In genomic region chr1:232764458-232765231, GRCh38 we compare ENCODE assay signal across 1 cellular context.
TF ChIP-seq lines count a peak whose summit lies in the region.

No MANE protein-coding gene starts in this region.

TF ChIP-seq in HEK293, 187 proteins besides CTCF, POLR2A, EP300 and RAD21 (continued from another document):
- TF ChIP-seq ZNF121 (tag by site-specific recombination; IDR thresholded peaks at IDR 0.05) (no peak), ZBTB44 (tag by site-specific recombination; IDR thresholded peaks at IDR 0.05) (0 out of 2 replicates have a peak, but pooled peaks have one; percentile 43), ZNF843 (tag by site-specific recombination; IDR thresholded peaks at IDR 0.05) (peak; percentile 66), KLF16 (tag by site-specific recombination; IDR thresholded peaks at IDR 0.05) (peak; percentile 38; the same call in 1 of the 2 replicates), YY1 (tag by site-specific recombination; IDR thresholded peaks at IDR 0.05) (0 out of 2 replicates have a peak, but pooled peaks have one; percentile 28), GFI1B (tag by site-specific recombination; IDR thresholded peaks at IDR 0.05) (no peak), OSR2 (tag by site-specific recombination; IDR thresholded peaks at IDR 0.05) (0 out of 2 replicates have a peak, but pooled peaks have one; percentile 5), ZBTB48 (tag by site-specific recombination; IDR thresholded peaks at IDR 0.05) (peak; percentile 54; the same call in 1 of the 2 replicates), ZNF423 (tag by site-specific recombination; IDR thresholded peaks at IDR 0.05) (0 out of 2 replicates have a peak, but pooled peaks have one; percentile 7), ZSCAN23 (tag by site-specific recombination; IDR thresholded peaks at IDR 0.05) (no peak), TRIM28 (IDR thresholded peaks at IDR 0.05; ENCODE audit: borderline replicate concordance, low read length) (peak; percentile 84), ZNF692 (tag by site-specific recombination; IDR thresholded peaks at IDR 0.05) (peak; percentile 41; the same call in 1 of the 2 replicates), ZNF518A (tag by site-specific recombination; conservative IDR thresholded peaks at IDR 0.05; ENCODE audit: low read depth) (peak; percentile 13; the same call in 1 of the 2 replicates)
- TF ChIP-seq, protein P1, sequence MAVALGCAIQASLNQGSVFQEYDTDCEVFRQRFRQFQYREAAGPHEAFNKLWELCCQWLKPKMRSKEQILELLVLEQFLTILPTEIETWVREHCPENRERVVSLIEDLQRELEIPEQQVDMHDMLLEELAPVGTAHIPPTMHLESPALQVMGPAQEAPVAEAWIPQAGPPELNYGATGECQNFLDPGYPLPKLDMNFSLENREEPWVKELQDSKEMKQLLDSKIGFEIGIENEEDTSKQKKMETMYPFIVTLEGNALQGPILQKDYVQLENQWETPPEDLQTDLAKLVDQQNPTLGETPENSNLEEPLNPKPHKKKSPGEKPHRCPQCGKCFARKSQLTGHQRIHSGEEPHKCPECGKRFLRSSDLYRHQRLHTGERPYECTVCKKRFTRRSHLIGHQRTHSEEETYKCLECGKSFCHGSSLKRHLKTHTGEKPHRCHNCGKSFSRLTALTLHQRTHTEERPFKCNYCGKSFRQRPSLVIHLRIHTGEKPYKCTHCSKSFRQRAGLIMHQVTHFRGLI (tag by site-specific recombination; IDR thresholded peaks at IDR 0.05), result 0 out of 2 replicates have a peak, but pooled peaks have one; percentile 41
- TF ChIP-seq, protein P2, sequence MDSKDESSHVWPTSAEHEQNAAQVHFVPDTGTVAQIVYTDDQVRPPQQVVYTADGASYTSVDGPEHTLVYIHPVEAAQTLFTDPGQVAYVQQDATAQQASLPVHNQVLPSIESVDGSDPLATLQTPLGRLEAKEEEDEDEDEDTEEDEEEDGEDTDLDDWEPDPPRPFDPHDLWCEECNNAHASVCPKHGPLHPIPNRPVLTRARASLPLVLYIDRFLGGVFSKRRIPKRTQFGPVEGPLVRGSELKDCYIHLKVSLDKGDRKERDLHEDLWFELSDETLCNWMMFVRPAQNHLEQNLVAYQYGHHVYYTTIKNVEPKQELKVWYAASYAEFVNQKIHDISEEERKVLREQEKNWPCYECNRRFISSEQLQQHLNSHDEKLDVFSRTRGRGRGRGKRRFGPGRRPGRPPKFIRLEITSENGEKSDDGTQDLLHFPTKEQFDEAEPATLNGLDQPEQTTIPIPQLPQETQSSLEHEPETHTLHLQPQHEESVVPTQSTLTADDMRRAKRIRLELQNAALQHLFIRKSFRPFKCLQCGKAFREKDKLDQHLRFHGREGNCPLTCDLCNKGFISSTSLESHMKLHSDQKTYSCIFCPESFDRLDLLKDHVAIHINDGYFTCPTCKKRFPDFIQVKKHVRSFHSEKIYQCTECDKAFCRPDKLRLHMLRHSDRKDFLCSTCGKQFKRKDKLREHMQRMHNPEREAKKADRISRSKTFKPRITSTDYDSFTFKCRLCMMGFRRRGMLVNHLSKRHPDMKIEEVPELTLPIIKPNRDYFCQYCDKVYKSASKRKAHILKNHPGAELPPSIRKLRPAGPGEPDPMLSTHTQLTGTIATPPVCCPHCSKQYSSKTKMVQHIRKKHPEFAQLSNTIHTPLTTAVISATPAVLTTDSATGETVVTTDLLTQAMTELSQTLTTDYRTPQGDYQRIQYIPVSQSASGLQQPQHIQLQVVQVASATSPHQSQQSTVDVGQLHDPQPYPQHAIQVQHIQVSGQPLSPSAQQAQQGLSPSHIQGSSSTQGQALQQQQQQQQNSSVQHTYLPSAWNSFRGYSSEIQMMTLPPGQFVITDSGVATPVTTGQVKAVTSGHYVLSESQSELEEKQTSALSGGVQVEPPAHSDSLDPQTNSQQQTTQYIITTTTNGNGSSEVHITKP (tag by site-specific recombination; IDR thresholded peaks at IDR 0.05), result peak; percentile 55
